1 cellular context compared by ENCODE assay signal in genomic region chr2:15559800-15560403, GRCh38.
TF ChIP-seq lines count a peak whose summit lies in the region.

No MANE protein-coding gene starts in this region.

TF ChIP-seq in K562, 482 proteins besides CTCF, POLR2A, EP300 and RAD21 (continues in another document):
- TF ChIP-seq SIRT6 (IDR thresholded peaks at IDR 0.05; ENCODE audit: low read depth, low read length) (no peak), ZNF23 (CRISPR knock-in tag; IDR thresholded peaks at IDR 0.05) (no peak), FOXP4 (CRISPR knock-in tag; IDR thresholded peaks at IDR 0.05; ENCODE audit: borderline replicate concordance) (no peak), POLR2B (IDR thresholded peaks at IDR 0.05; ENCODE audit: low read depth, partially characterized antibody) (no peak), ZC3H8 (IDR thresholded peaks at IDR 0.05) (no peak), ZNF282 (CRISPR knock-in tag; IDR thresholded peaks at IDR 0.05) (no peak), NCOA1 (IDR thresholded peaks at IDR 0.05; ENCODE audit: low read depth) (no peak), NFRKB (IDR thresholded peaks at IDR 0.05; ENCODE audit: low read depth) (no peak), MCM2 (IDR thresholded peaks at IDR 0.05; ENCODE audit: low read depth) (no peak), ZFP30 (CRISPR knock-in tag; IDR thresholded peaks at IDR 0.05; ENCODE audit: borderline replicate concordance) (no peak), ZNF589 (CRISPR knock-in tag; IDR thresholded peaks at IDR 0.05; ENCODE audit: low read depth) (0 out of 2 replicates have a peak, but pooled peaks have one; percentile 4), CEBPB (tag; IDR thresholded peaks at IDR 0.05) (no peak), PHTF2 (CRISPR knock-in tag; IDR thresholded peaks at IDR 0.05) (no peak), ZNF165 (CRISPR knock-in tag; IDR thresholded peaks at IDR 0.05; ENCODE audit: borderline replicate concordance) (no peak), ARID2 (IDR thresholded peaks at IDR 0.05) (no peak), JUND (IDR thresholded peaks at IDR 0.05; ENCODE audit: borderline replicate concordance, low read depth, low read length) (no peak), JUND (tag; IDR thresholded peaks at IDR 0.05; ENCODE audit: borderline replicate concordance, low read depth, low read length) (no peak), RBM17 (IDR thresholded peaks at IDR 0.05; ENCODE audit: borderline replicate concordance, low read depth, low read length) (no peak), EP400 (IDR thresholded peaks at IDR 0.05) (0 out of 2 replicates have a peak, but pooled peaks have one; percentile 20), STAG1 (CRISPR knock-in tag; IDR thresholded peaks at IDR 0.05; ENCODE audit: borderline replicate concordance) (no peak), NCOA2 (IDR thresholded peaks at IDR 0.05; ENCODE audit: partially characterized antibody in 2 of 2) (no peak), HBP1 (CRISPR knock-in tag; IDR thresholded peaks at IDR 0.05) (no peak), C11orf30 (IDR thresholded peaks at IDR 0.05; ENCODE audit: low read depth) (peak; percentile 16; the same call in 1 of the 2 replicates), U2AF2 (optimal IDR thresholded peaks at IDR 0.05; ENCODE audit: low read depth, low read length) (no peak), BACH1 (tag; IDR thresholded peaks at IDR 0.05) (no peak), ZNF740 (CRISPR knock-in tag; IDR thresholded peaks at IDR 0.05) (no peak), ZNF740 (tag; IDR thresholded peaks at IDR 0.05) (no peak), ZNF785 (CRISPR knock-in tag; IDR thresholded peaks at IDR 0.05) (no peak), HDGF (IDR thresholded peaks at IDR 0.05) (no peak), HNRNPLL (IDR thresholded peaks at IDR 0.05; ENCODE audit: low read depth, low read length, poor library complexity, severe bottlenecking) (no peak), ZNF79 (CRISPR knock-in tag; IDR thresholded peaks at IDR 0.05; ENCODE audit: low read depth) (no peak), MYC (IDR thresholded peaks at IDR 0.05; ENCODE audit: low read depth, low read length) (no peak), MYC (CRISPR knock-in tag; IDR thresholded peaks at IDR 0.05; ENCODE audit: borderline replicate concordance, low read depth) (no peak), POLR2H (tag; IDR thresholded peaks at IDR 0.05; ENCODE audit: low read depth) (0 out of 2 replicates have a peak, but pooled peaks have one; percentile 36), ZNF766 (CRISPR knock-in tag; conservative IDR thresholded peaks at IDR 0.05) (0 out of 2 replicates have a peak, but pooled peaks have one; percentile 68), ZBTB11 (CRISPR knock-in tag; IDR thresholded peaks at IDR 0.05) (no peak), KLF10 (CRISPR knock-in tag; IDR thresholded peaks at IDR 0.05) (no peak)
- TF ChIP-seq, protein P1, sequence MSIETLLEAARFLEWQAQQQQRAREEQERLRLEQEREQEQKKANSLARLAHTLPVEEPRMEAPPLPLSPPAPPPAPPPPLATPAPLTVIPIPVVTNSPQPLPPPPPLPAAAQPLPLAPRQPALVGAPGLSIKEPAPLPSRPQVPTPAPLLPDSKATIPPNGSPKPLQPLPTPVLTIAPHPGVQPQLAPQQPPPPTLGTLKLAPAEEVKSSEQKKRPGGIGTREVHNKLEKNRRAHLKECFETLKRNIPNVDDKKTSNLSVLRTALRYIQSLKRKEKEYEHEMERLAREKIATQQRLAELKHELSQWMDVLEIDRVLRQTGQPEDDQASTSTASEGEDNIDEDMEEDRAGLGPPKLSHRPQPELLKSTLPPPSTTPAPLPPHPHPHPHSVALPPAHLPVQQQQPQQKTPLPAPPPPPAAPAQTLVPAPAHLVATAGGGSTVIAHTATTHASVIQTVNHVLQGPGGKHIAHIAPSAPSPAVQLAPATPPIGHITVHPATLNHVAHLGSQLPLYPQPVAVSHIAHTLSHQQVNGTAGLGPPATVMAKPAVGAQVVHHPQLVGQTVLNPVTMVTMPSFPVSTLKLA (conservative IDR thresholded peaks at IDR 0.05): peak; percentile 35 to 45; a peak in 1 of 4 replicates
- TF ChIP-seq, protein P2, sequence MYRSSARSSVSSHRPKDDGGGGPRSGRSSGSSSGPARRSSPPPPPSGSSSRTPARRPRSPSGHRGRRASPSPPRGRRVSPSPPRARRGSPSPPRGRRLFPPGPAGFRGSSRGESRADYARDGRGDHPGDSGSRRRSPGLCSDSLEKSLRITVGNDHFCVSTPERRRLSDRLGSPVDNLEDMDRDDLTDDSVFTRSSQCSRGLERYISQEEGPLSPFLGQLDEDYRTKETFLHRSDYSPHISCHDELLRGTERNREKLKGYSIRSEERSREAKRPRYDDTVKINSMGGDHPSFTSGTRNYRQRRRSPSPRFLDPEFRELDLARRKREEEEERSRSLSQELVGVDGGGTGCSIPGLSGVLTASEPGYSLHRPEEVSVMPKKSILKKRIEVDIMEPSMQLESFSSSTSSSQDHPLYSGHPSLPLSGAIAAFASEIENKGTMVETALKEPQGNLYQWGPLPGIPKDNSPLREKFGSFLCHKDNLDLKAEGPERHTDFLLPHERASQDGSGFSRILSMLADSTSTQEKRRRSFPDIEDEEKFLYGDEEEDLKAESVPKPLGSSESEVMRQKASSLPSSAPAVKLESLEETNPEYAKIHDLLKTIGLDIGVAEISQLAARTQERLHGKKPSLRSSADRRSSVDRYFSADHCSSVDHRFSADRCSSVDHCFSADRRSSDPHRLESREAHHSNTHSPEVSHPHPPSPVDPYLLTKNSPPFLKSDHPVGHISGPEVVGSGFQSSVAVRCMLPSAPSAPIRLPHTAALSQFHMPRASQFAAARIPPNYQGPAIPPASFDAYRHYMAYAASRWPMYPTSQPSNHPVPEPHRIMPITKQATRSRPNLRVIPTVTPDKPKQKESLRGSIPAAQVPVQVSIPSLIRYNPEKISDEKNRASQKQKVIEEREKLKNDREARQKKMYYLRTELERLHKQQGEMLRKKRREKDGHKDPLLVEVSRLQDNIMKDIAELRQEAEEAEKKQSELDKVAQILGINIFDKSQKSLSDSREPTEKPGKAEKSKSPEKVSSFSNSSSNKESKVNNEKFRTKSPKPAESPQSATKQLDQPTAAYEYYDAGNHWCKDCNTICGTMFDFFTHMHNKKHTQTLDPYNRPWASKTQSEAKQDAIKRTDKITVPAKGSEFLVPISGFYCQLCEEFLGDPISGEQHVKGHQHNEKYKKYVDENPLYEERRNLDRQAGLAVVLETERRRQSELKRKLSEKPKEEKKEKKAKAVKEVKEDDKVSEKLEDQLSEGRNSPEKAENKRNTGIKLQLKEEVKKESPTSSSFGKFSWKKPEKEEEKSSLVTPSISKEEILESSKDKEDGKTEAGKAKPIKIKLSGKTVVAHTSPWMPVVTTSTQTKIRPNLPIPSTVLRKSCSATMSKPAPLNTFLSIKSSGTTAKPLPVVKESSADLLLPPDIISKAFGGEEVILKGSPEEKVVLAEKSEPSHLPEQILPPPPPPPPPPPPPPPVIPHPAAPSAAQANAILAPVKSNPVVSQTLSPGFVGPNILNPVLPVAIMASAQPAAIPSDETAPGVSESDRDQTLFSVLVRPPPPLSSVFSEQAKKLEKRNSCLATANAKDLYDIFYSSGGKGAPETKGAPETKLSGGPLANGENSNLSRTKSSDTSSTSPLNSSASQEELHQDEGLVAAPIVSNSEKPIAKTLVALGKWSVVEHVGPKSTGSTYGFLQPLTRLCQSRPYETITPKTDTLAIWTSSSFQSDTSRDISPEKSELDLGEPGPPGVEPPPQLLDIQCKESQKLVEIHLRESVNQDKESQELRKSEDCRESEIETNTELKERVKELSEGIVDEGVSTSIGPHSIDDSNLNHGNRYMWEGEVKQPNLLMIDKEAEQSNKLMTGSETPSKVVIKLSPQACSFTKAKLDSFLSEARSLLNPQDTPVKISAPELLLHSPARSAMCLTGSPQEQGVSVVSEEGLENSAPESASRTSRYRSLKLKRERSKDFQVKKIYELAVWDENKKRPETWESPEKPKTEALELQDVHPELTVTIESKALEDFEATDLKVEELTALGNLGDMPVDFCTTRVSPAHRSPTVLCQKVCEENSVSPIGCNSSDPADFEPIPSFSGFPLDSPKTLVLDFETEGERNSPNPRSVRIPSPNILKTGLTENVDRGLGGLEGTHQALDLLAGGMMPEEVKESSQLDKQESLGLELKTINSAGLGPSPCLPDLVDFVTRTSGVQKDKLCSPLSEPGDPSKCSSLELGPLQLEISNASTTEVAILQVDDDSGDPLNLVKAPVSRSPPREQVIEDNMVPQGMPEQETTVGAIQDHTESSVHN (IDR thresholded peaks at IDR 0.05; ENCODE audit: borderline replicate concordance in 1 of 2, low read depth in 1 of 2): no peak
- TF ChIP-seq, protein P3, sequence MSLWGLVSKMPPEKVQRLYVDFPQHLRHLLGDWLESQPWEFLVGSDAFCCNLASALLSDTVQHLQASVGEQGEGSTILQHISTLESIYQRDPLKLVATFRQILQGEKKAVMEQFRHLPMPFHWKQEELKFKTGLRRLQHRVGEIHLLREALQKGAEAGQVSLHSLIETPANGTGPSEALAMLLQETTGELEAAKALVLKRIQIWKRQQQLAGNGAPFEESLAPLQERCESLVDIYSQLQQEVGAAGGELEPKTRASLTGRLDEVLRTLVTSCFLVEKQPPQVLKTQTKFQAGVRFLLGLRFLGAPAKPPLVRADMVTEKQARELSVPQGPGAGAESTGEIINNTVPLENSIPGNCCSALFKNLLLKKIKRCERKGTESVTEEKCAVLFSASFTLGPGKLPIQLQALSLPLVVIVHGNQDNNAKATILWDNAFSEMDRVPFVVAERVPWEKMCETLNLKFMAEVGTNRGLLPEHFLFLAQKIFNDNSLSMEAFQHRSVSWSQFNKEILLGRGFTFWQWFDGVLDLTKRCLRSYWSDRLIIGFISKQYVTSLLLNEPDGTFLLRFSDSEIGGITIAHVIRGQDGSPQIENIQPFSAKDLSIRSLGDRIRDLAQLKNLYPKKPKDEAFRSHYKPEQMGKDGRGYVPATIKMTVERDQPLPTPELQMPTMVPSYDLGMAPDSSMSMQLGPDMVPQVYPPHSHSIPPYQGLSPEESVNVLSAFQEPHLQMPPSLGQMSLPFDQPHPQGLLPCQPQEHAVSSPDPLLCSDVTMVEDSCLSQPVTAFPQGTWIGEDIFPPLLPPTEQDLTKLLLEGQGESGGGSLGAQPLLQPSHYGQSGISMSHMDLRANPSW (CRISPR knock-in tag; IDR thresholded peaks at IDR 0.05): no peak
- TF ChIP-seq, protein P4, sequence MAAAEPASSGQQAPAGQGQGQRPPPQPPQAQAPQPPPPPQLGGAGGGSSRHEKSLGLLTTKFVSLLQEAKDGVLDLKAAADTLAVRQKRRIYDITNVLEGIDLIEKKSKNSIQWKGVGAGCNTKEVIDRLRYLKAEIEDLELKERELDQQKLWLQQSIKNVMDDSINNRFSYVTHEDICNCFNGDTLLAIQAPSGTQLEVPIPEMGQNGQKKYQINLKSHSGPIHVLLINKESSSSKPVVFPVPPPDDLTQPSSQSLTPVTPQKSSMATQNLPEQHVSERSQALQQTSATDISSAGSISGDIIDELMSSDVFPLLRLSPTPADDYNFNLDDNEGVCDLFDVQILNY (CRISPR knock-in tag; IDR thresholded peaks at IDR 0.05): no peak
